ENCODE assay signal across 22 cellular contexts in genomic region chr5:159171274-159171673, GRCh38. TPM values are rescaled to one million over a fixed set of nuclear protein-coding genes. Genes with fewer than 3 reads are reported as not detected.
A peak's percentile ranks its signal among the peaks of the same experiment; 100 is the strongest.
DNase-seq lines count a peak whose midpoint lies in the region; ATAC-seq, FAIRE-seq and TF ChIP-seq lines count a peak whose summit lies in the region.
"Had no signal": no experiment of that assay in that cellular context is flagged by ENCODE, and none has a peak within 500 bp of the region (broad histone marks: within the 10 kb centered on the region; RNA-seq: fewer than 3 reads in every experiment).

No MANE protein-coding gene starts in this region.

- no peak for TF ChIP-seq CTCF in activated CD8-positive, alpha-beta T cell treated with anti-CD3 and anti-CD28 coated beads for 36 hours (IDR thresholded peaks at IDR 0.05)
- no peak for TF ChIP-seq CTCF in K562 (IDR thresholded peaks at IDR 0.05 in 2 of 3, conservative IDR thresholded peaks at IDR 0.05 in 1 of 3; ENCODE audit: insufficient read depth in 2 of 3, low read depth in 1 of 3, low read length in 3 of 3)

- WGBS in K562 (ENCODE audit: insufficient coverage, low coverage, missing lambda C conversion rate) = 56% methylated on average over 3 of the region's 3 CpGs

- H3K79me2 ChIP-seq in K562 (ENCODE audit: control insufficient read depth, insufficient read depth, low read length) = peaks cover 4% of the 10 kb centered on the region; the same call in 1 of the 3 replicates

- H3K9me1 ChIP-seq in K562 (ENCODE audit: control insufficient read depth, insufficient read depth, low read length) = no peaks in the 10 kb centered on the region

- BruUV-seq in K562 (replicated peaks; lab: Mats Ljungman, UMichigan) = no TSS peak

- H3K9me3 Mint-ChIP-seq in activated CD8-positive, alpha-beta T cell treated with anti-CD3 and anti-CD28 coated beads for 36 hours = no peaks in the 10 kb centered on the region
- no peaks in the 10 kb centered on the region for H3K9me3 Mint-ChIP-seq in activated CD8-positive, alpha-beta T cell treated with anti-CD3 and anti-CD28 coated beads, Interleukin-2, amount 10 ng/mL, durations not matched to agents 7 days and 5 days (ENCODE audit: insufficient read depth)
- H3K9me3 Mint-ChIP-seq in stimulated activated naive B cell treated with anti-CD40 and anti-IgM and Interleukin-4, amounts not matched to agents 10 μg/mL and 1 μg/mL and 100 μg/mL, for 72 hours = no peaks in the 10 kb centered on the region
- H3K9me3 Mint-ChIP-seq: CD4-positive, alpha-beta memory T cell had no signal

- H3K9me3 ChIP-seq in K562 (replicated peaks; ENCODE audit: control insufficient read depth, insufficient read depth, low read depth, low read length) = no peaks in the 10 kb centered on the region
- H3K9me3 ChIP-seq: SK-N-SH had no signal

- no peak for ATAC-seq in activated CD8-positive, alpha-beta T cell treated with anti-CD3 and anti-CD28 coated beads for 36 hours
- ATAC-seq in activated CD8-positive, alpha-beta T cell treated with anti-CD3 and anti-CD28 coated beads, Interleukin-2, amount 10 ng/mL, durations not matched to agents 7 days and 5 days = no peak
- no peak for ATAC-seq in K562
- peak in 1 of 2 donors; percentile 57 for ATAC-seq in stimulated activated naive B cell treated with anti-CD40 and anti-IgM and Interleukin-4, amounts not matched to agents 10 μg/mL and 1 μg/mL and 100 μg/mL, for 72 hours (replicated peaks)

- no peak for TF ChIP-seq EP300 in K562 (IDR thresholded peaks at IDR 0.05; ENCODE audit: low read length)

- H3K9ac ChIP-seq in K562 (ENCODE audit: insufficient read depth in 1 of 2, low read depth in 2 of 2, low read length in 2 of 2) = no peak overlapping the region
- H3K9ac ChIP-seq: SK-N-SH had no signal

- no peaks in the 10 kb centered on the region for H3K27me3 ChIP-seq in K562 (ENCODE audit: control insufficient read depth in 2 of 2, insufficient read depth in 2 of 2, low read length in 2 of 2)

- H3K4me3 ChIP-seq in K562 = no peak overlapping the region

- H3K27me3 Mint-ChIP-seq in activated CD8-positive, alpha-beta T cell treated with anti-CD3 and anti-CD28 coated beads for 36 hours = no peaks in the 10 kb centered on the region
- no peaks in the 10 kb centered on the region for H3K27me3 Mint-ChIP-seq in activated CD8-positive, alpha-beta T cell treated with anti-CD3 and anti-CD28 coated beads, Interleukin-2, amount 10 ng/mL, durations not matched to agents 7 days and 5 days (ENCODE audit: low read depth)
- no peaks in the 10 kb centered on the region for H3K27me3 Mint-ChIP-seq in stimulated activated naive B cell treated with anti-CD40 and anti-IgM and Interleukin-4, amounts not matched to agents 10 μg/mL and 1 μg/mL and 100 μg/mL, for 72 hours
- H3K27me3 Mint-ChIP-seq: CD4-positive, alpha-beta memory T cell had no signal

- no peaks in the 10 kb centered on the region; the same call in 1 of the 2 replicates for H4K20me1 ChIP-seq in K562 (replicated peaks; ENCODE audit: control insufficient read depth, insufficient read depth, low read length)

- CTCF ChIA-PET in activated CD8-positive, alpha-beta T cell treated with anti-CD3 and anti-CD28 coated beads for 36 hours (lab: Charles Lee) = interaction anchor here (1.2 to 4.2 kb wide), 2 partner anchors 9 to 15 kb away, joined by 3 to 24 read pairs; no protein-coding TSS in a partner anchor
- CTCF ChIA-PET in activated CD8-positive, alpha-beta T cell treated with anti-CD3 and anti-CD28 coated beads, Interleukin-2, amount 10 ng/mL, durations not matched to agents 7 days and 5 days (lab: Charles Lee) = interaction anchor here (11.2 kb wide), 1 partner anchor 15 kb away, joined by 74 read pairs; no protein-coding TSS in a partner anchor
- CTCF ChIA-PET in K562 (lab: Yijun Ruan, JAX; ENCODE audit: low intra/inter-chr PET ratio) = no interaction called here

- peaks cover 76% of the 10 kb centered on the region for H3K36me3 ChIP-seq in K562 (ENCODE audit: control insufficient read depth, insufficient read depth, low read length)

- TF ChIP-seq RAD21 in K562 (CRISPR knock-in tag; conservative IDR thresholded peaks at IDR 0.05 in 1 of 2, IDR thresholded peaks at IDR 0.05 in 1 of 2) = no peak

- DNase-seq in activated CD8-positive, alpha-beta T cell treated with anti-CD3 and anti-CD28 coated beads for 36 hours = no peak
- DNase-seq in activated CD8-positive, alpha-beta T cell treated with anti-CD3 and anti-CD28 coated beads, Interleukin-2, amount 10 ng/mL, durations not matched to agents 7 days and 5 days = no peak
- peak; percentile 9 for DNase-seq in MV-4-11 (lab: John Stamatoyannopoulos, UW)
- DNase-seq in K562 (ENCODE audit: extremely low read depth in 1 of 4, low spot score in 3 of 4) = no peak
- DNase-seq in stimulated activated naive B cell treated with anti-CD40 and anti-IgM and Interleukin-4, amounts not matched to agents 10 μg/mL and 1 μg/mL and 100 μg/mL, for 72 hours = no peak
- DNase-seq in hepatic stellate cell (ENCODE audit: low spot score) = no peak
- DNase-seq in amygdala (lab: John Stamatoyannopoulos, UW) = no peak
- DNase-seq in KG1 (lab: John Stamatoyannopoulos, UW) = no peak
- DNase-seq: CD4-positive, alpha-beta memory T cell; DMS153; EL; Kasumi-1; MM.1S; NCI-H1694 treated with DMSO at 0.1 percent for 48 hours; NCI-H2107; NCI-H510A; NCI-H748 treated with DMSO at 0.1 percent for 48 hours; NK-92 treated with Interleukin-12 subunit alpha and Interleukin-12 subunit beta, amount 100 ng/mL, for 24 hours; OCI-M1; SHP77; SK-N-SH had no signal

- in situ Hi-C loops in K562 (cut with MboI) = loop anchor here (25.0 kb wide), 1 partner anchor 816 kb away; no protein-coding TSS in a partner anchor

- POLR2A ChIA-PET in activated CD8-positive, alpha-beta T cell treated with anti-CD3 and anti-CD28 coated beads for 36 hours (lab: Charles Lee) = interaction anchor here (0.7 kb wide), 1 partner anchor 225 kb away, joined by 3 read pairs; no protein-coding TSS in a partner anchor
- POLR2A ChIA-PET in activated CD8-positive, alpha-beta T cell treated with anti-CD3 and anti-CD28 coated beads, Interleukin-2, amount 10 ng/mL, durations not matched to agents 7 days and 5 days (lab: Charles Lee) = interaction anchor here (0.6 kb wide), 1 partner anchor 147 kb away, joined by 3 read pairs; no protein-coding TSS in a partner anchor
- POLR2A ChIA-PET in K562 (lab: Yijun Ruan, JAX) = interaction anchor here (0.6 kb wide), 1 partner anchor 76 kb away, joined by 4 read pairs; no protein-coding TSS in a partner anchor

- intact Hi-C loops in activated CD8-positive, alpha-beta T cell treated with anti-CD3 and anti-CD28 coated beads for 36 hours (cut with micrococcal nuclease) = no loop called here
- intact Hi-C loops in K562 (cut with micrococcal nuclease) = no loop called here

- H3K4me3 Mint-ChIP-seq in activated CD8-positive, alpha-beta T cell treated with anti-CD3 and anti-CD28 coated beads for 36 hours = no peak overlapping the region
- H3K4me3 Mint-ChIP-seq in activated CD8-positive, alpha-beta T cell treated with anti-CD3 and anti-CD28 coated beads, Interleukin-2, amount 10 ng/mL, durations not matched to agents 7 days and 5 days = no peak overlapping the region
- H3K4me3 Mint-ChIP-seq in stimulated activated naive B cell treated with anti-CD40 and anti-IgM and Interleukin-4, amounts not matched to agents 10 μg/mL and 1 μg/mL and 100 μg/mL, for 72 hours = peak overlapping the region in 1 of 2 donors; percentile 25
- H3K4me3 Mint-ChIP-seq: CD4-positive, alpha-beta memory T cell had no signal

- H2AFZ ChIP-seq in K562 (ENCODE audit: low read depth, low read length) = no peak overlapping the region

- peak overlapping the region; percentile 24 for H3K27ac Mint-ChIP-seq in activated CD8-positive, alpha-beta T cell treated with anti-CD3 and anti-CD28 coated beads for 36 hours
- H3K27ac Mint-ChIP-seq in activated CD8-positive, alpha-beta T cell treated with anti-CD3 and anti-CD28 coated beads, Interleukin-2, amount 10 ng/mL, durations not matched to agents 7 days and 5 days = no peak overlapping the region
- peak overlapping the region; percentile 37 for H3K27ac Mint-ChIP-seq in stimulated activated naive B cell treated with anti-CD40 and anti-IgM and Interleukin-4, amounts not matched to agents 10 μg/mL and 1 μg/mL and 100 μg/mL, for 72 hours

- H3K4me1 ChIP-seq in K562 (replicated peaks in 1 of 2; ENCODE audit: control insufficient read depth in 2 of 2, insufficient read depth in 2 of 2, low read length in 2 of 2) = peaks cover 0 to 8% of the 10 kb centered on the region in 2 experiments; a peak in 2 of 5 replicates

- no peak for TF ChIP-seq POLR2A in K562 (conservative IDR thresholded peaks at IDR 0.05)

- H3K36me3 Mint-ChIP-seq in activated CD8-positive, alpha-beta T cell treated with anti-CD3 and anti-CD28 coated beads for 36 hours (ENCODE audit: low read depth) = peaks cover 45% of the 10 kb centered on the region
- peaks cover 52% of the 10 kb centered on the region for H3K36me3 Mint-ChIP-seq in activated CD8-positive, alpha-beta T cell treated with anti-CD3 and anti-CD28 coated beads, Interleukin-2, amount 10 ng/mL, durations not matched to agents 7 days and 5 days (ENCODE audit: low read depth)
- peaks cover 12 to 19% of the 10 kb centered on the region in 2 donors for H3K36me3 Mint-ChIP-seq in stimulated activated naive B cell treated with anti-CD40 and anti-IgM and Interleukin-4, amounts not matched to agents 10 μg/mL and 1 μg/mL and 100 μg/mL, for 72 hours

- peaks cover 28% of the 10 kb centered on the region for H3K4me1 Mint-ChIP-seq in activated CD8-positive, alpha-beta T cell treated with anti-CD3 and anti-CD28 coated beads for 36 hours (ENCODE audit: low read depth)
- peaks cover 15% of the 10 kb centered on the region for H3K4me1 Mint-ChIP-seq in activated CD8-positive, alpha-beta T cell treated with anti-CD3 and anti-CD28 coated beads, Interleukin-2, amount 10 ng/mL, durations not matched to agents 7 days and 5 days (ENCODE audit: low read depth)
- peaks cover 13 to 29% of the 10 kb centered on the region in 2 donors for H3K4me1 Mint-ChIP-seq in stimulated activated naive B cell treated with anti-CD40 and anti-IgM and Interleukin-4, amounts not matched to agents 10 μg/mL and 1 μg/mL and 100 μg/mL, for 72 hours

- FAIRE-seq in K562 (lab: Jason Lieb, UNC) = peak; percentile 11

- H3K4me2 ChIP-seq in K562 (ENCODE audit: insufficient read depth, low read length) = no peak overlapping the region
- H3K4me2 ChIP-seq: SK-N-SH had no signal

- no peak overlapping the region for H3K27ac ChIP-seq in K562 (ENCODE audit: extremely low read depth, low read depth, low read length)
- H3K27ac ChIP-seq: HL-60 had no signal

RNA-seq across cellular contexts. Expression of gene RNF145, which starts 38.1 kb away (rescaled TPM):
- 10 to 100 TPM; 77.5 to 87.5 TPM for total RNA-seq in activated CD8-positive, alpha-beta T cell treated with anti-CD3 and anti-CD28 coated beads for 36 hours
- total RNA-seq in activated CD8-positive, alpha-beta T cell treated with anti-CD3 and anti-CD28 coated beads, Interleukin-2, amount 10 ng/mL, durations not matched to agents 7 days and 5 days = 100 to 1,000 TPM; 140 to 143 TPM
- total RNA-seq in K562 (2011; cell fraction: chromatin; rRNA removed; ENCODE audit: low replicate concordance) = 42.1 and 93.4 TPM in 2 replicates
- 32.7 and 49.0 TPM in 2 replicates for total RNA-seq in K562 (2011; cell fraction: nucleolus; rRNA removed)
- 61.5 and 67.7 TPM in 2 replicates for total RNA-seq in K562 (2011; cell fraction: nucleoplasm; rRNA removed)
- total RNA-seq in K562 (2014; rRNA removed) = 20.3 and 24.3 TPM in 2 replicates
- 21.8 and 29.5 TPM in 2 replicates for total RNA-seq in K562 (2014; rRNA removed; fragmentation: Illumina TruSeq; extraction: Trizol)
- 23.8 and 25.4 TPM in 2 replicates for total RNA-seq in K562 (2015; rRNA removed; fragmentation: Illumina TruSeq; extraction: Trizol)
- 35.4 and 39.5 TPM in 2 replicates for total RNA-seq in K562 (2021)
- 26.2 and 40.7 TPM in 2 replicates for polyA plus RNA-seq in K562 (2011; rRNA removed)
- polyA plus RNA-seq in K562 (2011; cell fraction: cytosol; rRNA removed) = 10.7 and 19.3 TPM in 2 replicates
- polyA plus RNA-seq in K562 (2011; cell fraction: nucleus; rRNA removed) = 34.2 and 35.9 TPM in 2 replicates
- 30.1 and 36.5 TPM in 2 replicates for polyA plus RNA-seq in K562 (2012)
- 35.4 and 38.1 TPM in 2 replicates for polyA plus RNA-seq in K562 (2014; fragmentation: Illumina TruSeq; extraction: Trizol)
- 10 to 100 TPM; 13.6 to 18.8 TPM for polyA plus RNA-seq in K562 (2014; fragmentation: Nextera tagmentation; extraction: Ambion mirVana)
- polyA plus RNA-seq in K562 (2014; rRNA removed) = 30.4 and 30.5 TPM in 2 replicates
- polyA minus RNA-seq in K562 (2011; rRNA and poly(A)+ RNA removed) = 30.0 and 36.5 TPM in 2 replicates
- 10.1 and 12.3 TPM in 2 replicates for polyA minus RNA-seq in K562 (2011; cell fraction: cytosol; rRNA and poly(A)+ RNA removed)
- polyA minus RNA-seq in K562 (2011; cell fraction: nucleus; rRNA and poly(A)+ RNA removed) = 21.9 and 33.2 TPM in 2 replicates
